In genomic region chr11:119831011-119831410, GRCh38 we compare ENCODE assay signal across 26 cellular contexts.
DNase-seq lines count a peak whose midpoint lies in the region; ATAC-seq, FAIRE-seq and TF ChIP-seq lines count a peak whose summit lies in the region.
"Had no signal": no experiment of that assay in that cellular context is flagged by ENCODE, and none has a peak within 500 bp of the region (broad histone marks: within the 10 kb centered on the region; RNA-seq: fewer than 3 reads in every experiment).

No MANE protein-coding gene starts in this region.

- intact Hi-C loops in Right ventricle myocardium inferior (cut with DNase I) (no loop called here), heart left ventricle (cut with DNase I) (no loop called here), K562 (cut with micrococcal nuclease) (no loop called here)
- intact Hi-C loops in CD4-positive, alpha-beta memory T cell (cut with micrococcal nuclease), result no loop called here

- H3F3A ChIP-seq in neural cell (ENCODE audit: insufficient read depth, low read length, poor library complexity, severe bottlenecking) (no peaks in the 10 kb centered on the region), neural progenitor cell (ENCODE audit: low read depth) (no peaks in the 10 kb centered on the region)

- H2AFZ ChIP-seq in K562 (ENCODE audit: low read depth, low read length) (no peak overlapping the region), neural cell (ENCODE audit: low read depth, low read length) (no peak overlapping the region), neural progenitor cell (replicated peaks) (no peak overlapping the region)

- H3K4me2 ChIP-seq in K562 (ENCODE audit: insufficient read depth, low read length), result no peak overlapping the region
- H3K4me2 ChIP-seq in neural cell (ENCODE audit: low read length), result no peak overlapping the region
- H3K4me2 ChIP-seq in neural progenitor cell, result no peak overlapping the region
- H3K4me2 ChIP-seq: A549; BLaER1 treated with 17β-estradiol and CSF1 and Interleukin-3, amounts not matched to agents 10 nM and 100 nM had no signal

- no TSS peak for BruUV-seq in K562 (replicated peaks; lab: Mats Ljungman, UMichigan)

- peaks cover 0 to 4% (median 0%) of the 10 kb centered on the region in 12 donors for H3K9me3 ChIP-seq in heart left ventricle
- no peaks in the 10 kb centered on the region for H3K9me3 ChIP-seq in K562 (replicated peaks; ENCODE audit: control insufficient read depth, insufficient read depth, low read depth, low read length)
- no peaks in the 10 kb centered on the region for H3K9me3 ChIP-seq in neural cell (ENCODE audit: low read length)
- H3K9me3 ChIP-seq in neural progenitor cell (ENCODE audit: low read depth), result no peaks in the 10 kb centered on the region
- no peaks in the 10 kb centered on the region for H3K9me3 ChIP-seq in CD4-positive, alpha-beta memory T cell (ENCODE audit: control insufficient read depth in 1 of 2, low read length in 2 of 2)
- H3K9me3 ChIP-seq: A549 had no signal

- CTCF ChIA-PET in K562 (lab: Yijun Ruan, JAX; ENCODE audit: low intra/inter-chr PET ratio), result no interaction called here
- CTCF ChIA-PET in CD4-positive, alpha-beta memory T cell (lab: Charles Lee; ENCODE audit: partially characterized antibody), result interaction anchor here (0.8 kb wide), 1 partner anchor 13 kb away, joined by 3 read pairs; no protein-coding TSS in a partner anchor

- H3K27me3 ChIP-seq in heart left ventricle, result peaks cover 0 to 5% (median 0%) of the 10 kb centered on the region in 9 donors
- H3K27me3 ChIP-seq in K562 (ENCODE audit: control insufficient read depth in 2 of 2, insufficient read depth in 2 of 2, low read length in 2 of 2), result peaks cover 0 to 22% of the 10 kb centered on the region in 2 experiments; a peak in 3 of 5 replicates
- no peaks in the 10 kb centered on the region for H3K27me3 ChIP-seq in neural cell (ENCODE audit: insufficient read depth, low read depth, low read length)
- no peaks in the 10 kb centered on the region for H3K27me3 ChIP-seq in neural progenitor cell
- H3K27me3 ChIP-seq in CD4-positive, alpha-beta memory T cell (ENCODE audit: insufficient read depth, low read length), result no peaks in the 10 kb centered on the region
- H3K27me3 ChIP-seq: BLaER1 treated with 17β-estradiol and CSF1 and Interleukin-3, amounts not matched to agents 10 nM and 100 nM had no signal

- H3K79me2 ChIP-seq in K562 (ENCODE audit: control insufficient read depth, insufficient read depth, low read length) (no peaks in the 10 kb centered on the region), neural cell (replicated peaks; ENCODE audit: insufficient read depth, low read length) (no peaks in the 10 kb centered on the region), neural progenitor cell (ENCODE audit: low read depth) (no peaks in the 10 kb centered on the region)

- H3K27me3 Mint-ChIP-seq in neural progenitor cell (ENCODE audit: insufficient read depth, low read depth), result peaks cover 18% of the 10 kb centered on the region
- peaks cover 19 to 44% of the 10 kb centered on the region in 2 donors for H3K27me3 Mint-ChIP-seq in CD4-positive, alpha-beta memory T cell

- peaks cover 4% of the 10 kb centered on the region; the same call in 1 of the 2 replicates for H4K20me1 ChIP-seq in K562 (replicated peaks; ENCODE audit: control insufficient read depth, insufficient read depth, low read length)
- H4K20me1 ChIP-seq in neural cell (ENCODE audit: insufficient read depth), result no peaks in the 10 kb centered on the region
- no peaks in the 10 kb centered on the region for H4K20me1 ChIP-seq in neural progenitor cell (ENCODE audit: low read depth)
- H4K20me1 ChIP-seq: BLaER1 treated with 17β-estradiol and CSF1 and Interleukin-3, amounts not matched to agents 10 nM and 100 nM had no signal

- H3K36me3 ChIP-seq in heart left ventricle (no peaks in the 10 kb centered on the region), K562 (ENCODE audit: control insufficient read depth, insufficient read depth, low read length) (no peaks in the 10 kb centered on the region), neural cell (ENCODE audit: insufficient read depth, low read length) (no peaks in the 10 kb centered on the region), neural progenitor cell (no peaks in the 10 kb centered on the region)
- no peaks in the 10 kb centered on the region for H3K36me3 ChIP-seq in CD4-positive, alpha-beta memory T cell (ENCODE audit: insufficient read depth, low read length)
- H3K36me3 ChIP-seq: BLaER1 treated with 17β-estradiol and CSF1 and Interleukin-3, amounts not matched to agents 10 nM and 100 nM had no signal

- peaks cover 0 to 3% (median 0%) of the 10 kb centered on the region in 12 donors for H3K4me1 ChIP-seq in heart left ventricle
- no peaks in the 10 kb centered on the region for H3K4me1 ChIP-seq in K562 (replicated peaks in 1 of 2; ENCODE audit: control insufficient read depth in 2 of 2, insufficient read depth in 2 of 2, low read length in 2 of 2)
- H3K4me1 ChIP-seq in neural progenitor cell, result peaks cover 23% of the 10 kb centered on the region
- no peaks in the 10 kb centered on the region for H3K4me1 ChIP-seq in CD4-positive, alpha-beta memory T cell (ENCODE audit: insufficient read depth, low read length)
- H3K4me1 ChIP-seq: A549 had no signal

- no peaks in the 10 kb centered on the region for H3K9me1 ChIP-seq in K562 (ENCODE audit: control insufficient read depth, insufficient read depth, low read length)

- TF ChIP-seq RAD21 in K562 (CRISPR knock-in tag; conservative IDR thresholded peaks at IDR 0.05 in 1 of 2, IDR thresholded peaks at IDR 0.05 in 1 of 2), result no peak
- no peak for TF ChIP-seq RAD21 in neural cell (conservative IDR thresholded peaks at IDR 0.05)

- in situ Hi-C loops in K562 (cut with MboI), result no loop called here

- no peak overlapping the region for H3K4me3 Mint-ChIP-seq in neural progenitor cell
- peak overlapping the region in 1 of 8 donors; percentile 18 for H3K4me3 Mint-ChIP-seq in CD4-positive, alpha-beta memory T cell
- H3K4me3 Mint-ChIP-seq: B cell; CD4-positive, alpha-beta T cell; CD8-positive, alpha-beta memory T cell had no signal

- DNase-seq in Right ventricle myocardium inferior (ENCODE audit: missing footprints), result no peak
- DNase-seq in heart left ventricle, result no peak
- no peak for DNase-seq in K562 (ENCODE audit: extremely low read depth in 1 of 4, low spot score in 3 of 4)
- DNase-seq in neural progenitor cell (ENCODE audit: low spot score), result no peak
- DNase-seq in CD4-positive, alpha-beta memory T cell, result no peak
- no peak for DNase-seq in stimulated activated CD4-positive, alpha-beta T cell treated with anti-CD3 and anti-CD28 coated beads, Interleukin-2, amount 100 ng/mL, for 24 hours
- DNase-seq: AML-193; CD4-positive, alpha-beta T cell; CD8-positive, alpha-beta memory T cell; COR-L47; DMS 273 treated with DMSO at 0.1 percent for 48 hours; DMS153; DMS53; DMS79; DND-41; EL; GDM1 had no signal

- peaks cover 30% of the 10 kb centered on the region for H3K4me1 Mint-ChIP-seq in neural progenitor cell
- H3K4me1 Mint-ChIP-seq in CD4-positive, alpha-beta memory T cell, result no peaks in the 10 kb centered on the region
- H3K4me1 Mint-ChIP-seq: B cell; CD8-positive, alpha-beta memory T cell had no signal

- FAIRE-seq in K562 (lab: Jason Lieb, UNC), result no peak
- FAIRE-seq: A549, GM12878, GM12892, GM19239 had no signal

- TF ChIP-seq EP300 in K562 (IDR thresholded peaks at IDR 0.05; ENCODE audit: low read length) (no peak), neural cell (conservative IDR thresholded peaks at IDR 0.05; ENCODE audit: poor library complexity, severe bottlenecking) (no peak)

- H3K27ac ChIP-seq in heart left ventricle (no peak overlapping the region), K562 (ENCODE audit: extremely low read depth, low read depth, low read length) (no peak overlapping the region), neural cell (ENCODE audit: low read length) (peak overlapping the region; percentile 52), neural progenitor cell (no peak overlapping the region)
- no peak overlapping the region for H3K27ac ChIP-seq in CD4-positive, alpha-beta memory T cell (ENCODE audit: low read depth, low read length)
- H3K27ac ChIP-seq: 22Rv1; A549; BLaER1 treated with 17β-estradiol and CSF1 and Interleukin-3, amounts not matched to agents 10 nM and 100 nM; C4-2B had no signal

- peaks cover 6% of the 10 kb centered on the region for H3K9me3 Mint-ChIP-seq in neural progenitor cell
- peaks cover 0 to 4% (median under 1%) of the 10 kb centered on the region in 8 donors for H3K9me3 Mint-ChIP-seq in CD4-positive, alpha-beta memory T cell

- no peaks in the 10 kb centered on the region for H3K9me2 ChIP-seq in neural cell (ENCODE audit: insufficient read depth, low read length)

- H3K36me3 Mint-ChIP-seq in neural progenitor cell, result no peaks in the 10 kb centered on the region
- no peaks in the 10 kb centered on the region for H3K36me3 Mint-ChIP-seq in CD4-positive, alpha-beta memory T cell
- H3K36me3 Mint-ChIP-seq: CD8-positive, alpha-beta memory T cell had no signal

- ATAC-seq in Right ventricle myocardium inferior (peak; percentile 32), heart left ventricle (no peak), K562 (no peak)
- ATAC-seq: A549, GM12878 had no signal

- H3K9ac ChIP-seq in K562 (ENCODE audit: insufficient read depth in 1 of 2, low read depth in 2 of 2, low read length in 2 of 2) (no peak overlapping the region), neural cell (ENCODE audit: low read length) (no peak overlapping the region), neural progenitor cell (no peak overlapping the region)
- H3K9ac ChIP-seq: BLaER1 treated with 17β-estradiol and CSF1 and Interleukin-3, amounts not matched to agents 10 nM and 100 nM had no signal

- TF ChIP-seq POLR2A in heart left ventricle (IDR thresholded peaks at IDR 0.05) (no peak), K562 (conservative IDR thresholded peaks at IDR 0.05) (no peak)

- H3K27ac Mint-ChIP-seq in neural progenitor cell, result peak overlapping the region; percentile 5
- H3K27ac Mint-ChIP-seq in CD4-positive, alpha-beta memory T cell, result no peak overlapping the region
- H3K27ac Mint-ChIP-seq: B cell; CD4-positive, alpha-beta T cell; CD8-positive, alpha-beta memory T cell had no signal

- no peak overlapping the region for H3K4me3 ChIP-seq in heart left ventricle
- H3K4me3 ChIP-seq in K562, result no peak overlapping the region
- no peak overlapping the region for H3K4me3 ChIP-seq in neural cell (ENCODE audit: low read length)
- H3K4me3 ChIP-seq in neural progenitor cell, result no peak overlapping the region
- H3K4me3 ChIP-seq in CD4-positive, alpha-beta memory T cell (ENCODE audit: low read length in 2 of 2), result no peak overlapping the region
- H3K4me3 ChIP-seq: A549; BLaER1 treated with 17β-estradiol and CSF1 and Interleukin-3, amounts not matched to agents 10 nM and 100 nM; GM12878 had no signal

- POLR2A ChIA-PET in K562 (lab: Yijun Ruan, JAX), result no interaction called here
- POLR2A ChIA-PET in CD4-positive, alpha-beta memory T cell (lab: Charles Lee; ENCODE audit: partially characterized antibody), result no interaction called here

- no peak for TF ChIP-seq CTCF in heart left ventricle (IDR thresholded peaks at IDR 0.05)
- TF ChIP-seq CTCF in K562 (IDR thresholded peaks at IDR 0.05 in 2 of 3, conservative IDR thresholded peaks at IDR 0.05 in 1 of 3; ENCODE audit: insufficient read depth in 2 of 3, low read depth in 1 of 3, low read length in 3 of 3), result no peak
- no peak for TF ChIP-seq CTCF in neural cell (IDR thresholded peaks at IDR 0.05; ENCODE audit: poor library complexity, severe bottlenecking)
- no peak for TF ChIP-seq CTCF in neural progenitor cell (IDR thresholded peaks at IDR 0.05)

- 59 to 80% (median 70%) methylated on average over 7 of the region's 7 CpGs for WGBS in heart left ventricle, 4 donors
- WGBS in K562 (ENCODE audit: insufficient coverage, low coverage, missing lambda C conversion rate), result 0% methylated on average over 7 of the region's 7 CpGs
